In the genomic region with DNA sequence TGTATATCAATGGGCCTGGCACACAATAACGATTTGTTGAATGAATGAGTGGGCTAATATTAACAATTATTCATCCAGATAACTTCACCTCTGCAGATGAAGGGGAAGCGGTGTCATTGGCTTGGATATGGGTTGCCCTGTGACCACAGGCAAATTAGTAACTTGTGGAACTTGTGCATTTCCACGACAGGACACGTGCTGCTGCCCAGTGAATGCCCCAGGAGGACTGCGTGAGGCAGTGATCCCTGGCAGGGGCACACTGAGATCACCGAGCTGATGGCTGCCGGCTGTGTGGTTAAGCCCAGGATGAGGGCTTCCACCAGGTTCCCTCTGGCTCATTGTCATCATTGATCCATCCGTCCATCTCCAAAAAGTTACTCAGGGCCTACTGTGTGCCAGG, we compare ENCODE assay signal across 17 cellular contexts.
"Had no signal": no experiment of that assay in that cellular context is flagged by ENCODE, and none has a peak within 500 bp of the region (broad histone marks: within the 10 kb centered on the region; RNA-seq: fewer than 3 reads in every experiment).

No MANE protein-coding gene starts in this region.

- H3K27ac ChIP-seq: brain microvascular endothelial cell, prostate gland had no signal

- H3K9me3 ChIP-seq: mucosa of descending colon, prostate gland, right lobe of liver, SK-N-SH had no signal

- H3K36me3 ChIP-seq: brain microvascular endothelial cell had no signal

- H3K4me3 ChIP-seq: mucosa of descending colon, prostate gland, right lobe of liver, smooth muscle cell had no signal

- H3K27me3 ChIP-seq: brain microvascular endothelial cell, right lobe of liver had no signal

- DNase-seq: activated CD4-positive, alpha-beta T cell treated with anti-CD3 and anti-CD28 coated beads for 48 hours; activated CD4-positive, CD25-positive, alpha-beta regulatory T cell; activated CD8-positive, alpha-beta T cell treated with anti-CD3 and anti-CD28 coated beads for 36 hours; activated naive CD4-positive, alpha-beta T cell treated with anti-CD3 and anti-CD28 coated beads for 36 hours; activated T-cell treated with anti-CD3 and anti-CD28 coated beads, Interleukin-2, amount 50 U/mL, for 4 hours; brain microvascular endothelial cell; effector CD4-positive, alpha-beta T cell; left ventricle myocardium superior; mucosa of descending colon; naive thymus-derived CD4-positive, alpha-beta T cell; SK-N-SH; stimulated activated CD4-positive, alpha-beta T cell treated with anti-CD3 and anti-CD28 coated beads, Interleukin-4, amount 100 ng/mL, for 1 hour; stimulated activated naive CD8-positive, alpha-beta T cell treated with anti-CD3 and anti-CD28 coated beads, Interleukin-15, amount 100 ng/mL, for 72 hours; T1000 had no signal
